Comparison of ENCODE assay signal across 24 cellular contexts in genomic region chr2:151906633-151906998, GRCh38.
DNase-seq lines count a peak whose midpoint lies in the region; ATAC-seq, FAIRE-seq and TF ChIP-seq lines count a peak whose summit lies in the region.
"Had no signal": no experiment of that assay in that cellular context is flagged by ENCODE, and none has a peak within 500 bp of the region (broad histone marks: within the 10 kb centered on the region; RNA-seq: fewer than 3 reads in every experiment).

No MANE protein-coding gene starts in this region.

- H3K36me3 ChIP-seq in small intestine (ENCODE audit: control insufficient read depth in 2 of 2, insufficient read depth in 2 of 2, low read length in 2 of 2): no peaks in the 10 kb centered on the region
- H3K36me3 ChIP-seq: SJSA1, thoracic aorta had no signal

- no peaks in the 10 kb centered on the region for H3K4me1 ChIP-seq in foreskin keratinocyte
- no peaks in the 10 kb centered on the region for H3K4me1 ChIP-seq in small intestine (ENCODE audit: control insufficient read depth in 2 of 2, insufficient read depth in 1 of 2, low read depth in 1 of 2, low read length in 1 of 2)
- H3K4me1 ChIP-seq: SJSA1 had no signal

- no peaks in the 10 kb centered on the region for H3K4me1 Mint-ChIP-seq in Calu3 (ENCODE audit: low read depth, unreplicated experiment)
- H3K4me1 Mint-ChIP-seq: activated naive CD4-positive, alpha-beta T cell treated with anti-CD3 and anti-CD28 coated beads, Interleukin-2, amount 10 ng/mL, durations not matched to agents 7 days and 5 days; stimulated activated effector memory CD8-positive, alpha-beta T cell treated with anti-CD3 and anti-CD28 coated beads, Interleukin-12 subunit alpha, Interleukin-12 subunit beta, amount 100 ng/mL, for 72 hours had no signal

- no peak overlapping the region for H3K4me3 ChIP-seq in small intestine (ENCODE audit: low read depth in 1 of 2, low read length in 2 of 2)
- H3K4me3 ChIP-seq: coronary artery, lung, PC-9, SJSA1, thoracic aorta had no signal

- no peak overlapping the region for H3K27ac Mint-ChIP-seq in Calu3 (ENCODE audit: unreplicated experiment)
- H3K27ac Mint-ChIP-seq: activated CD4-positive, alpha-beta memory T cell treated with anti-CD3 and anti-CD28 coated beads for 36 hours; activated naive CD4-positive, alpha-beta T cell treated with anti-CD3 and anti-CD28 coated beads, Interleukin-2, amount 10 ng/mL, durations not matched to agents 7 days and 5 days; CD8-positive, alpha-beta T cell; stimulated activated effector memory CD8-positive, alpha-beta T cell treated with anti-CD3 and anti-CD28 coated beads, Interleukin-12 subunit alpha, Interleukin-12 subunit beta, amount 100 ng/mL, for 72 hours; T-helper 1 cell treated with Interleukin-12 subunit alpha and Interleukin-12 subunit beta and Interleukin-4 antibody, amounts not matched to agents 30 μg/mL and 1 μg/mL, for 36 hours; WTC11 had no signal

- DNase-seq in foreskin keratinocyte (no peak), small intestine (no peak), GM13977 (ENCODE audit: low spot score) (no peak), Calu3 (no peak)
- DNase-seq in stimulated activated CD4-positive, alpha-beta T cell treated with anti-CD3 and anti-CD28 coated beads, Interleukin-4, amount 100 ng/mL, for 4 hours: no peak
- DNase-seq: activated CD4-positive, alpha-beta memory T cell treated with anti-CD3 and anti-CD28 coated beads for 36 hours; activated naive CD4-positive, alpha-beta T cell treated with anti-CD3 and anti-CD28 coated beads, Interleukin-2, amount 10 ng/mL, durations not matched to agents 7 days and 5 days; activated T-cell treated with anti-CD3 and anti-CD28 coated beads, Interleukin-2, amount 50 U/mL, for 1 hour; CD8-positive, alpha-beta T cell; DMS53; kidney; NCI-H1436 treated with DMSO at 0.1 percent for 48 hours; PC-9; right cardiac atrium had no signal

- H3K27ac ChIP-seq in foreskin keratinocyte: no peak overlapping the region
- no peak overlapping the region for H3K27ac ChIP-seq in small intestine (ENCODE audit: low read depth in 1 of 2, low read length in 1 of 2)
- H3K27ac ChIP-seq: coronary artery, PC-9, SJSA1 had no signal

- no peak for FAIRE-seq in small intestine (lab: Jason Lieb, UNC)
- FAIRE-seq: kidney had no signal

- H3K27me3 ChIP-seq in foreskin keratinocyte: peaks cover 3% of the 10 kb centered on the region
- no peaks in the 10 kb centered on the region for H3K27me3 ChIP-seq in small intestine (ENCODE audit: control insufficient read depth in 2 of 2, insufficient read depth in 2 of 2, low read length in 2 of 2)

- no peaks in the 10 kb centered on the region for H3K9me3 ChIP-seq in small intestine (ENCODE audit: control insufficient read depth, low read depth)
- H3K9me3 ChIP-seq: SJSA1, thoracic aorta had no signal

- peak; percentile 10 for ATAC-seq in GM18867 (IDR thresholded peaks at IDR 0.05; ENCODE audit: unreplicated experiment)
- peak; percentile 9 for ATAC-seq in GM21447 (IDR thresholded peaks at IDR 0.05; ENCODE audit: unreplicated experiment)
- ATAC-seq in HG03520 (IDR thresholded peaks at IDR 0.05; ENCODE audit: unreplicated experiment): peak; percentile 21
- ATAC-seq in foreskin keratinocyte: peak; percentile 28
- ATAC-seq: CD8-positive, alpha-beta T cell; WTC11 had no signal

- WGBS in small intestine, 3 donors: 68 to 87% (median 85%) methylated on average over 2 of the region's 2 CpGs

- in situ Hi-C loops in GM13977 (cut with MboI; ENCODE audit: low pct_unique_long_range_greater_than_20kb, low sequenced_read_pairs, unreplicated experiment): no loop called here

- H3K36me3 Mint-ChIP-seq in Calu3 (ENCODE audit: insufficient read depth, unreplicated experiment): no peaks in the 10 kb centered on the region
- H3K36me3 Mint-ChIP-seq: activated CD4-positive, alpha-beta memory T cell treated with anti-CD3 and anti-CD28 coated beads for 36 hours; activated naive CD4-positive, alpha-beta T cell treated with anti-CD3 and anti-CD28 coated beads, Interleukin-2, amount 10 ng/mL, durations not matched to agents 7 days and 5 days; CD8-positive, alpha-beta T cell; stimulated activated effector memory CD8-positive, alpha-beta T cell treated with anti-CD3 and anti-CD28 coated beads, Interleukin-12 subunit alpha, Interleukin-12 subunit beta, amount 100 ng/mL, for 72 hours; WTC11 had no signal

- CTCF ChIA-PET in Calu3 (lab: Charles Lee): no interaction called here

- no peak overlapping the region for H3K4me3 Mint-ChIP-seq in Calu3 (ENCODE audit: low read depth, unreplicated experiment)
- H3K4me3 Mint-ChIP-seq: activated CD4-positive, alpha-beta memory T cell treated with anti-CD3 and anti-CD28 coated beads for 36 hours; activated naive CD4-positive, alpha-beta T cell treated with anti-CD3 and anti-CD28 coated beads, Interleukin-2, amount 10 ng/mL, durations not matched to agents 7 days and 5 days; CD8-positive, alpha-beta T cell; stimulated activated effector memory CD8-positive, alpha-beta T cell treated with anti-CD3 and anti-CD28 coated beads, Interleukin-12 subunit alpha, Interleukin-12 subunit beta, amount 100 ng/mL, for 72 hours; T-helper 1 cell treated with Interleukin-12 subunit alpha and Interleukin-12 subunit beta and Interleukin-4 antibody, amounts not matched to agents 30 μg/mL and 1 μg/mL, for 36 hours; WTC11 had no signal

- H3K9me3 Mint-ChIP-seq in Calu3 (ENCODE audit: low read depth, unreplicated experiment): no peaks in the 10 kb centered on the region
- H3K9me3 Mint-ChIP-seq: activated CD4-positive, alpha-beta memory T cell treated with anti-CD3 and anti-CD28 coated beads for 36 hours; activated naive CD4-positive, alpha-beta T cell treated with anti-CD3 and anti-CD28 coated beads, Interleukin-2, amount 10 ng/mL, durations not matched to agents 7 days and 5 days; CD8-positive, alpha-beta T cell; stimulated activated effector memory CD8-positive, alpha-beta T cell treated with anti-CD3 and anti-CD28 coated beads, Interleukin-12 subunit alpha, Interleukin-12 subunit beta, amount 100 ng/mL, for 72 hours; T-helper 1 cell treated with Interleukin-12 subunit alpha and Interleukin-12 subunit beta and Interleukin-4 antibody, amounts not matched to agents 30 μg/mL and 1 μg/mL, for 36 hours had no signal

- no TSS peak for BruUV-seq in Calu3 (replicated peaks; lab: Mats Ljungman, UMichigan)

- peaks cover 5% of the 10 kb centered on the region for H3K27me3 Mint-ChIP-seq in Calu3 (ENCODE audit: unreplicated experiment)

- intact Hi-C loops in Calu3 (cut with micrococcal nuclease; ENCODE audit: unreplicated experiment): no loop called here

- TF ChIP-seq CTCF in foreskin keratinocyte (conservative IDR thresholded peaks at IDR 0.05) (no peak), GM13977 (IDR thresholded peaks at IDR 0.05; ENCODE audit: extremely low read depth, insufficient read depth, missing control alignments) (no peak), Calu3 (IDR thresholded peaks at IDR 0.05; ENCODE audit: unreplicated experiment) (no peak)
